22 cellular contexts compared by ENCODE assay signal in the genomic region with DNA sequence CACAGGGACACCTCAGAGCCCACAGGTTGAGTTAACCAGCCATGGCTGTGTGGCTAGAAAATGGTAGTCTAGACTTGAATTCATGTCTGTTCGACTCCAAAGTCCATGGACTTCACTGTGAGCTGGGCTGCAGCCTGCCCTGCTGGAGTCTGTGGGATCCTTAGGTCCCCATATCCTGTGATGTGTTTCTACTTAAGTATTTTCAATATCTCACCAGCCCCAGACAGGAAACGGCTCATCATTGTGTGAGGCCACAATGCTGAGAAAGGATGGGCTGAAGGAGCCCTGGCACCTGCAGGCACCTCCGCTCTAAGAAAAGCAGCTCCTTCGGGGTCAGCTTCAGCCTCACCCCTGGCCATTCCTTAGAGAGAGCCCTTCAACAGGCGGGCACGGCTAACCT.
DNase-seq lines count a peak whose midpoint lies in the region; ATAC-seq and TF ChIP-seq lines count a peak whose summit lies in the region.
"Had no signal": no experiment of that assay in that cellular context is flagged by ENCODE, and none has a peak within 500 bp of the region (broad histone marks: within the 10 kb centered on the region; RNA-seq: fewer than 3 reads in every experiment).

No MANE protein-coding gene starts in this region.

- H3K36me3 Mint-ChIP-seq in activated CD4-positive, alpha-beta T cell treated with anti-CD3 and anti-CD28 coated beads for 36 hours (ENCODE audit: low read depth): peaks cover 3% of the 10 kb centered on the region
- no peaks in the 10 kb centered on the region for H3K36me3 Mint-ChIP-seq in activated T-helper 17 cell treated with anti-CD3 and anti-CD28 coated beads, Interleukin-2, amount 50 U/mL, for 72 hours (ENCODE audit: low read depth)
- H3K36me3 Mint-ChIP-seq in natural killer cell treated with Interleukin-12 subunit alpha and Interleukin-12 subunit beta and Interleukin-15 and Interleukin-18, amount 100 ng/mL, for 72 hours: no peaks in the 10 kb centered on the region
- H3K36me3 Mint-ChIP-seq in naive thymus-derived CD8-positive, alpha-beta T cell: no peaks in the 10 kb centered on the region
- H3K36me3 Mint-ChIP-seq: memory B cell had no signal

- TF ChIP-seq POLR2A in erythroblast (IDR thresholded peaks at IDR 0.05; ENCODE audit: low read length): no peak

- no peaks in the 10 kb centered on the region for H3K9me3 Mint-ChIP-seq in activated CD4-positive, alpha-beta T cell treated with anti-CD3 and anti-CD28 coated beads for 36 hours (ENCODE audit: low read depth)
- no peaks in the 10 kb centered on the region for H3K9me3 Mint-ChIP-seq in activated T-helper 17 cell treated with anti-CD3 and anti-CD28 coated beads, Interleukin-2, amount 50 U/mL, for 72 hours
- no peaks in the 10 kb centered on the region for H3K9me3 Mint-ChIP-seq in natural killer cell treated with Interleukin-12 subunit alpha and Interleukin-12 subunit beta and Interleukin-15 and Interleukin-18, amount 100 ng/mL, for 72 hours
- no peaks in the 10 kb centered on the region for H3K9me3 Mint-ChIP-seq in naive thymus-derived CD8-positive, alpha-beta T cell
- H3K9me3 Mint-ChIP-seq: GM23338, IgD-negative memory B cell, memory B cell had no signal

- TF ChIP-seq CTCF in left ventricle myocardium inferior (IDR thresholded peaks at IDR 0.05; ENCODE audit: borderline replicate concordance): no peak

- H3K4me3 ChIP-seq in Jurkat, Clone E6-1 (ENCODE audit: low read length): no peak overlapping the region
- no peak overlapping the region for H3K4me3 ChIP-seq in left ventricle myocardium inferior
- H3K4me3 ChIP-seq: gastroesophageal sphincter, GM23338 had no signal

- no peaks in the 10 kb centered on the region for H3K9me3 ChIP-seq in left ventricle myocardium inferior (replicated peaks)
- H3K9me3 ChIP-seq: gastroesophageal sphincter had no signal

- H3K27me3 ChIP-seq in left ventricle myocardium inferior (ENCODE audit: low read depth): no peaks in the 10 kb centered on the region
- H3K27me3 ChIP-seq: gastroesophageal sphincter had no signal

- no peak overlapping the region for H3K27ac ChIP-seq in left ventricle myocardium inferior (replicated peaks)
- H3K27ac ChIP-seq: gastroesophageal sphincter, HL-60 had no signal

- DNase-seq in activated CD4-positive, alpha-beta T cell treated with anti-CD3 and anti-CD28 coated beads for 36 hours: no peak
- DNase-seq in activated CD4-positive, alpha-beta T cell treated with anti-CD3 and anti-CD28 coated beads for 48 hours: no peak
- DNase-seq in Jurkat, Clone E6-1 (ENCODE audit: low read depth, low spot score): peak; percentile 32
- DNase-seq in natural killer cell treated with Interleukin-12 subunit alpha and Interleukin-12 subunit beta and Interleukin-15 and Interleukin-18, amount 100 ng/mL, for 72 hours (ENCODE audit: low spot score): no peak
- DNase-seq in naive thymus-derived CD8-positive, alpha-beta T cell: no peak
- no peak for DNase-seq in left ventricle myocardium inferior
- no peak for DNase-seq in erythroblast (lab: John Stamatoyannopoulos, UW)
- DNase-seq: activated CD8-positive, alpha-beta memory T cell treated with anti-CD3 and anti-CD28 coated beads, Interleukin-2, amount 50 U/mL, for 48 hours; activated gamma-delta T cell treated with Interleukin-2 at 50 U/mL for 16 hours; aorta; C1 segment of cervical spinal cord; NCI-H1694 treated with DMSO at 0.1 percent for 48 hours; right cardiac atrium; stimulated activated CD8-positive, alpha-beta memory T cell treated with anti-CD3 and anti-CD28 coated beads, Interleukin-4, amount 100 ng/mL, for 48 hours; substantia nigra; T-helper 9 cell had no signal

- ATAC-seq in activated CD4-positive, alpha-beta T cell treated with anti-CD3 and anti-CD28 coated beads for 36 hours: peak; percentile 58
- ATAC-seq in activated T-helper 17 cell treated with anti-CD3 and anti-CD28 coated beads, Interleukin-2, amount 50 U/mL, for 72 hours (replicated peaks): peak; percentile 43
- peak; percentile 72 to 81 for ATAC-seq in natural killer cell treated with Interleukin-12 subunit alpha and Interleukin-12 subunit beta and Interleukin-15 and Interleukin-18, amount 100 ng/mL, for 72 hours
- ATAC-seq in naive thymus-derived CD8-positive, alpha-beta T cell: no peak
- ATAC-seq: gastroesophageal sphincter, GM23338, right cardiac atrium had no signal

- H3K27me3 Mint-ChIP-seq in activated CD4-positive, alpha-beta T cell treated with anti-CD3 and anti-CD28 coated beads for 36 hours: no peaks in the 10 kb centered on the region
- H3K27me3 Mint-ChIP-seq in activated T-helper 17 cell treated with anti-CD3 and anti-CD28 coated beads, Interleukin-2, amount 50 U/mL, for 72 hours: no peaks in the 10 kb centered on the region
- H3K27me3 Mint-ChIP-seq in natural killer cell treated with Interleukin-12 subunit alpha and Interleukin-12 subunit beta and Interleukin-15 and Interleukin-18, amount 100 ng/mL, for 72 hours: no peaks in the 10 kb centered on the region
- H3K27me3 Mint-ChIP-seq in naive thymus-derived CD8-positive, alpha-beta T cell: peaks cover 0 to 3% (median 0%) of the 10 kb centered on the region in 5 donors
- H3K27me3 Mint-ChIP-seq: IgD-negative memory B cell, memory B cell had no signal

- no peak overlapping the region for H3K27ac Mint-ChIP-seq in activated CD4-positive, alpha-beta T cell treated with anti-CD3 and anti-CD28 coated beads for 36 hours
- no peak overlapping the region for H3K27ac Mint-ChIP-seq in activated T-helper 17 cell treated with anti-CD3 and anti-CD28 coated beads, Interleukin-2, amount 50 U/mL, for 72 hours
- H3K27ac Mint-ChIP-seq in natural killer cell treated with Interleukin-12 subunit alpha and Interleukin-12 subunit beta and Interleukin-15 and Interleukin-18, amount 100 ng/mL, for 72 hours: peak overlapping the region in 1 of 2 donors; percentile 9
- peak overlapping the region in 1 of 10 donors; percentile 18 for H3K27ac Mint-ChIP-seq in naive thymus-derived CD8-positive, alpha-beta T cell
- H3K27ac Mint-ChIP-seq: GM23338, IgD-negative memory B cell, memory B cell had no signal

- intact Hi-C loops in activated CD4-positive, alpha-beta T cell treated with anti-CD3 and anti-CD28 coated beads for 36 hours (cut with DNase I, micrococcal nuclease): no loop called here
- intact Hi-C loops in left ventricle myocardium inferior (cut with micrococcal nuclease): no loop called here

- H3K4me1 ChIP-seq in left ventricle myocardium inferior: peaks cover 1% of the 10 kb centered on the region

- H3K4me3 Mint-ChIP-seq in activated CD4-positive, alpha-beta T cell treated with anti-CD3 and anti-CD28 coated beads for 36 hours: no peak overlapping the region
- no peak overlapping the region for H3K4me3 Mint-ChIP-seq in activated T-helper 17 cell treated with anti-CD3 and anti-CD28 coated beads, Interleukin-2, amount 50 U/mL, for 72 hours
- no peak overlapping the region for H3K4me3 Mint-ChIP-seq in natural killer cell treated with Interleukin-12 subunit alpha and Interleukin-12 subunit beta and Interleukin-15 and Interleukin-18, amount 100 ng/mL, for 72 hours
- no peak overlapping the region for H3K4me3 Mint-ChIP-seq in naive thymus-derived CD8-positive, alpha-beta T cell
- H3K4me3 Mint-ChIP-seq: GM23338, IgD-negative memory B cell, memory B cell had no signal

- CTCF ChIA-PET in activated CD4-positive, alpha-beta T cell treated with anti-CD3 and anti-CD28 coated beads for 36 hours (lab: Charles Lee): interaction anchor here (0.6 to 0.7 kb wide), 2 partner anchors 170 to 204 kb away, joined by 3 read pairs; no protein-coding TSS in a partner anchor

- POLR2A ChIA-PET in activated CD4-positive, alpha-beta T cell treated with anti-CD3 and anti-CD28 coated beads for 36 hours (lab: Charles Lee): no interaction called here
- POLR2A ChIA-PET in naive thymus-derived CD8-positive, alpha-beta T cell (lab: Charles Lee): interaction anchor here (0.6 kb wide), 1 partner anchor 258 kb away, joined by 3 read pairs; no protein-coding TSS in a partner anchor

- H3K36me3 ChIP-seq in left ventricle myocardium inferior: peaks cover 20% of the 10 kb centered on the region

- H3K4me1 Mint-ChIP-seq in activated CD4-positive, alpha-beta T cell treated with anti-CD3 and anti-CD28 coated beads for 36 hours: peaks cover 19% of the 10 kb centered on the region
- peaks cover 4% of the 10 kb centered on the region for H3K4me1 Mint-ChIP-seq in activated T-helper 17 cell treated with anti-CD3 and anti-CD28 coated beads, Interleukin-2, amount 50 U/mL, for 72 hours
- peaks cover 31 to 34% of the 10 kb centered on the region in 2 donors for H3K4me1 Mint-ChIP-seq in natural killer cell treated with Interleukin-12 subunit alpha and Interleukin-12 subunit beta and Interleukin-15 and Interleukin-18, amount 100 ng/mL, for 72 hours (ENCODE audit: low read depth in 2 of 2)
- peaks cover 6 to 15% (median 13%) of the 10 kb centered on the region in 4 donors for H3K4me1 Mint-ChIP-seq in naive thymus-derived CD8-positive, alpha-beta T cell

Comparison
In these comparisons a context has a peak if more than half of its experiments do, and no peak if none do; other contexts are left out.
1. ATAC-seq: peak in activated CD4-positive, alpha-beta T cell treated with anti-CD3 and anti-CD28 coated beads for 36 hours (single experiment), activated T-helper 17 cell treated with anti-CD3 and anti-CD28 coated beads, Interleukin-2, amount 50 U/mL, for 72 hours (single experiment) and natural killer cell treated with Interleukin-12 subunit alpha and Interleukin-12 subunit beta and Interleukin-15 and Interleukin-18, amount 100 ng/mL, for 72 hours (2 of 2); none in naive thymus-derived CD8-positive, alpha-beta T cell (0 of 2).